ENCODE assay signal across 8 cellular contexts in the genomic region with DNA sequence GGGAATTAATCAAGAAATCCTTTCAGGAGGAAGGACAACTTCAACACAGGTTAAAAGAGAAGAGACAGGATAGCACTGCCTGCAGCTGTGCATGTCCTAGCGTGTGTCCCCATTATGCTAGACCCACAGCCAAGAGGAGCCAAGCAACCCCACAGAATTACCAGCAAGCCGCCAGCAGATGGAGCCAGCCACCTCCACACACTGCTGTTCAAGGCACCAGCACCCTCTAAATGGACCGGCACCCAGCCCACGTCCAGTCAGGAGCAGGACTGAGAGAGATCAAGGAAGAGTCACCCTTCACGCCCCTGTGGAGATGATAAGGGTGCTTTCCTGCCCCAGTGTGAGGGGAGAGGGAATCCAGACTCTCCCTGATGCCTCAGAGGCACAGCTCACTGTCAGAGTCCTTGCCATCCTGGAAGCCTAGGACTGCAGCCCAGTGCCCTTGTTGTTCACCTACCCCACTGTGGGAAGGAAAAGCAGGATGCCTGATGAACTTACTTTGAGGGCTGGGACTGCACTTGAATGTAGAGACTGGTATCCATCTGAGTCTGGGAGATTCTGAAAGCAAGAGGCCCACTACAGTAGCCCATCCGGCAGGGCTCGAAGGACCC. TPM values are rescaled to one million over a fixed set of nuclear protein-coding genes. Genes with fewer than 3 reads are reported as not detected.
A peak's percentile ranks its signal among the peaks of the same experiment; 100 is the strongest.
DNase-seq lines count a peak whose midpoint lies in the region; ATAC-seq and TF ChIP-seq lines count a peak whose summit lies in the region.

No MANE protein-coding gene starts in this region.

- H3K27ac ChIP-seq in upper lobe of left lung, result peak overlapping the region; percentile 83 to 94 (median 86)

- H3K4me1 ChIP-seq in Caco-2 (0 out of 2 replicates have a peak, but pooled peaks cover 3% of the 10 kb centered on the region), upper lobe of left lung (peaks cover 21 to 34% (median 25%) of the 10 kb centered on the region in 4 donors)

- no peak overlapping the region for H3K27ac Mint-ChIP-seq in Caco-2 (ENCODE audit: unreplicated experiment)
- no peak overlapping the region for H3K27ac Mint-ChIP-seq in nephron progenitor cell

- BruUV-seq in Caco-2 (replicated peaks; lab: Mats Ljungman, UMichigan), result no TSS peak

- 35 to 56% methylated on average over 4 to 7 of the region's 7 CpGs for WGBS in upper lobe of left lung, 2 donors

- TF ChIP-seq CTCF in Caco-2 (IDR thresholded peaks at IDR 0.05; ENCODE audit: insufficient read depth in 1 of 2, low read depth in 1 of 2, low read length in 1 of 2, severe bottlenecking in 1 of 2, unreplicated experiment in 1 of 2) (peak; percentile 51 to 62), fibroblast of the aortic adventitia (IDR thresholded peaks at IDR 0.05; ENCODE audit: insufficient read depth, low read length) (peak; percentile 88), nephron progenitor cell (IDR thresholded peaks at IDR 0.05) (peak; percentile 59), upper lobe of left lung (IDR thresholded peaks at IDR 0.05) (peak; percentile 56 to 84 (median 78))

- H3K36me3 Mint-ChIP-seq in Caco-2 (ENCODE audit: insufficient read depth, unreplicated experiment), result no peaks in the 10 kb centered on the region
- no peaks in the 10 kb centered on the region for H3K36me3 Mint-ChIP-seq in nephron progenitor cell (ENCODE audit: low read depth)

- intact Hi-C loops in Caco-2 (cut with micrococcal nuclease; ENCODE audit: unreplicated experiment), result loop anchor here (1.0 kb wide), 1 partner anchor 10 kb away; no protein-coding TSS in a partner anchor

- DNase-seq in Caco-2 (peak; percentile 54 to 63), NCI-H2227 (lab: John Stamatoyannopoulos, UW; ENCODE audit: unreplicated experiment) (peak; percentile 47), fibroblast of the aortic adventitia (ENCODE audit: low read depth) (peak; percentile 77), nephron progenitor cell (peak; percentile 49), upper lobe of left lung (peak in 1 of 2 donors; percentile 75)
- peak; percentile 44 for DNase-seq in activated T-cell treated with anti-CD3 and anti-CD28 coated beads, Interleukin-2, amount 50 U/mL, for 1 hour

- H3K4me1 Mint-ChIP-seq in Caco-2 (ENCODE audit: low read depth, unreplicated experiment) (no peaks in the 10 kb centered on the region), nephron progenitor cell (peaks cover 9% of the 10 kb centered on the region)

- H3K4me3 ChIP-seq in Caco-2 (ENCODE audit: low read depth, low read length) (no peak overlapping the region), fibroblast of the aortic adventitia (ENCODE audit: low read depth, low read length) (no peak overlapping the region), upper lobe of left lung (peak overlapping the region in 2 of 4 donors; percentile 21 to 30)

- ATAC-seq in GM19351 (IDR thresholded peaks at IDR 0.05; ENCODE audit: unreplicated experiment) (peak; percentile 68), upper lobe of left lung (ENCODE audit: low FRiP score in 2 of 2) (peak; percentile 82 to 91), HG02970 (IDR thresholded peaks at IDR 0.05; ENCODE audit: low FRiP score, unreplicated experiment) (no peak)

- no peaks in the 10 kb centered on the region for H3K9me3 ChIP-seq in Caco-2
- H3K9me3 ChIP-seq in upper lobe of left lung, result no peaks in the 10 kb centered on the region

- H3K36me3 ChIP-seq in Caco-2 (ENCODE audit: control insufficient read depth, insufficient read depth, low read length), result no peaks in the 10 kb centered on the region
- no peaks in the 10 kb centered on the region for H3K36me3 ChIP-seq in upper lobe of left lung

- H3K4me3 Mint-ChIP-seq in Caco-2 (ENCODE audit: unreplicated experiment) (no peak overlapping the region), nephron progenitor cell (no peak overlapping the region)

- peaks cover 15% of the 10 kb centered on the region for H3K27me3 Mint-ChIP-seq in Caco-2 (ENCODE audit: insufficient read depth, unreplicated experiment)
- peaks cover 7% of the 10 kb centered on the region for H3K27me3 Mint-ChIP-seq in nephron progenitor cell (ENCODE audit: low read depth, poor library complexity)

- POLR2A ChIA-PET in Caco-2 (lab: Charles Lee), result no interaction called here

- no peak for TF ChIP-seq EP300 in upper lobe of left lung (IDR thresholded peaks at IDR 0.05)

- H3K9me3 Mint-ChIP-seq in Caco-2 (ENCODE audit: unreplicated experiment) (no peaks in the 10 kb centered on the region), nephron progenitor cell (no peaks in the 10 kb centered on the region)

- CTCF ChIA-PET in Caco-2 (lab: Charles Lee), result interaction anchor here (0.8 kb wide), 1 partner anchor 32 kb away, joined by 3 read pairs; no protein-coding TSS in a partner anchor

- TF ChIP-seq POLR2A in upper lobe of left lung (IDR thresholded peaks at IDR 0.05), result no peak

- no peaks in the 10 kb centered on the region for H3K27me3 ChIP-seq in Caco-2 (replicated peaks; ENCODE audit: control insufficient read depth, insufficient read depth, low read length)
- no peaks in the 10 kb centered on the region for H3K27me3 ChIP-seq in upper lobe of left lung

RNA-seq across cellular contexts. Expression of gene CTTNBP2NL, which starts 37.1 kb away (rescaled TPM):
- total RNA-seq in Caco-2 (2022), result 11.3 and 15.0 TPM in 2 replicates
- total RNA-seq in fibroblast of the aortic adventitia (ENCODE audit: low replicate concordance), result 24.4 and 27.0 TPM in 2 replicates
- 10 to 100 TPM; 33.1 to 95.3 (median 53.7) TPM for total RNA-seq in upper lobe of left lung
